Comparison of ENCODE assay signal across 11 cellular contexts in genomic region chr7:23246540-23246939, GRCh38. TPM values are rescaled to one million over a fixed set of nuclear protein-coding genes. Genes with fewer than 3 reads are reported as not detected.
DNase-seq lines count a peak whose midpoint lies in the region; ATAC-seq and TF ChIP-seq lines count a peak whose summit lies in the region.
"Had no signal": no experiment of that assay in that cellular context is flagged by ENCODE, and none has a peak within 500 bp of the region (broad histone marks: within the 10 kb centered on the region; RNA-seq: fewer than 3 reads in every experiment).

TSS of gene GPNMB (plus strand) at chr7:23246775. CDS start at chr7:23246858, 83 bp downstream.

- H3K9me3 ChIP-seq in endodermal cell (ENCODE audit: control insufficient read depth, low read length) (peaks cover 6% of the 10 kb centered on the region), mononuclear cell (ENCODE audit: low read depth, low read length) (no peaks in the 10 kb centered on the region), uterus (no peaks in the 10 kb centered on the region)

- intact Hi-C loops in uterus (cut with DNase I; ENCODE audit: low total_unique reads), result no loop called here

- no peaks in the 10 kb centered on the region for H3K36me3 ChIP-seq in endodermal cell (ENCODE audit: control insufficient read depth, insufficient read depth, low read length)
- no peaks in the 10 kb centered on the region for H3K36me3 ChIP-seq in uterus

- TF ChIP-seq POLR2A in uterus (IDR thresholded peaks at IDR 0.05), result peak; percentile 17 to 32

- peaks cover 49% of the 10 kb centered on the region for H3K27me3 Mint-ChIP-seq in endodermal cell (ENCODE audit: insufficient read depth)

- peaks cover 5% of the 10 kb centered on the region for H3K9me3 Mint-ChIP-seq in endodermal cell

- WGBS in endodermal cell (ENCODE audit: insufficient coverage in 1 of 2, insufficient read length in 1 of 2), 2 experiments, result 84 to 87% methylated on average over 4 to 7 of the region's 7 CpGs

- peaks cover 7% of the 10 kb centered on the region for H3K4me1 Mint-ChIP-seq in endodermal cell

- no peak within 1 kb of the TSS for H3K9ac ChIP-seq in endodermal cell (ENCODE audit: extremely low read depth, low read length, poor library complexity, severe bottlenecking)

- H3K27me3 ChIP-seq in endodermal cell (ENCODE audit: control insufficient read depth, insufficient read depth, low read length, poor library complexity, severe bottlenecking) (peaks cover 9% of the 10 kb centered on the region), mononuclear cell (ENCODE audit: insufficient read depth, low read length) (peaks cover 15% of the 10 kb centered on the region), uterus (no peaks in the 10 kb centered on the region)

- no peak within 1 kb of the TSS for H3K27ac Mint-ChIP-seq in endodermal cell
- H3K27ac Mint-ChIP-seq: activated naive CD4-positive, alpha-beta T cell treated with anti-CD3 and anti-CD28 coated beads, Interleukin-2, amount 50 U/mL, for 24 hours; CD4-positive, CD25-positive, alpha-beta regulatory T cell had no signal

- no peak within 1 kb of the TSS for H3K27ac ChIP-seq in endodermal cell (ENCODE audit: low read depth, low read length)
- peak within 1 kb of the TSS; percentile 84 to 91 for H3K27ac ChIP-seq in uterus

- no peak within 1 kb of the TSS for H3K4me3 ChIP-seq in endodermal cell (ENCODE audit: low read length)
- H3K4me3 ChIP-seq in mononuclear cell (ENCODE audit: low read length), result peak within 1 kb of the TSS; percentile 38
- H3K4me3 ChIP-seq in uterus, result peak within 1 kb of the TSS; percentile 46 to 54

- no peak for ATAC-seq in GM19452 (IDR thresholded peaks at IDR 0.05; ENCODE audit: unreplicated experiment)

- TF ChIP-seq CTCF in endodermal cell (conservative IDR thresholded peaks at IDR 0.05) (no peak), uterus (IDR thresholded peaks at IDR 0.05) (no peak)

- H3K4me3 Mint-ChIP-seq in endodermal cell, result peak within 1 kb of the TSS; percentile 58
- H3K4me3 Mint-ChIP-seq: activated naive CD4-positive, alpha-beta T cell treated with anti-CD3 and anti-CD28 coated beads, Interleukin-2, amount 50 U/mL, for 24 hours; CD4-positive, CD25-positive, alpha-beta regulatory T cell had no signal

- no peaks in the 10 kb centered on the region for H3K4me1 ChIP-seq in endodermal cell (ENCODE audit: control insufficient read depth, insufficient read depth, low read length)
- peaks cover 19% of the 10 kb centered on the region for H3K4me1 ChIP-seq in mononuclear cell (ENCODE audit: insufficient read depth, low read length)
- H3K4me1 ChIP-seq in uterus, result peaks cover 0 to 8% of the 10 kb centered on the region in 2 donors

- no peaks in the 10 kb centered on the region for H3K36me3 Mint-ChIP-seq in endodermal cell (ENCODE audit: low read depth)
- H3K36me3 Mint-ChIP-seq: activated naive CD4-positive, alpha-beta T cell treated with anti-CD3 and anti-CD28 coated beads, Interleukin-2, amount 50 U/mL, for 24 hours; CD4-positive, CD25-positive, alpha-beta regulatory T cell had no signal

- DNase-seq in SIG-M5 treated with dmso at 0.1 percent for 504 hours (lab: John Stamatoyannopoulos, UW; ENCODE audit: unreplicated experiment) (peak; percentile 39), SIG-M5 (lab: John Stamatoyannopoulos, UW) (no peak), endodermal cell (no peak), uterus (peak; percentile 63 to 77), DMS79 (lab: John Stamatoyannopoulos, UW) (no peak)
- no peak for DNase-seq in stimulated activated CD8-positive, alpha-beta memory T cell treated with anti-CD3 and anti-CD28 coated beads, Interleukin-4, amount 100 ng/mL, for 48 hours
- DNase-seq: CD4-positive, CD25-positive, alpha-beta regulatory T cell had no signal

RNA-seq across cellular contexts. Expression of gene GPNMB, which starts in this region (rescaled TPM):
- total RNA-seq in endodermal cell, result 1 to 10 TPM in 1 of 2 donors, under 1 TPM in 1; 0.99 to 1.1 TPM
- polyA plus RNA-seq in endodermal cell (2013, experiment 1 of 2), result 0.07 TPM
- 0.29 TPM for polyA plus RNA-seq in endodermal cell (2013, experiment 2 of 2)
- total RNA-seq in mononuclear cell, result 1.5 TPM
- 100 to 1,000 TPM in 2 of 4 donors, 10 to 100 TPM in 2; 42.5 to 127 (median 93.7) TPM for total RNA-seq in uterus
- total RNA-seq: CD4-positive, CD25-positive, alpha-beta regulatory T cell had no signal
- polyA plus RNA-seq: IgD-negative memory B cell had no signal

Comparison
In these comparisons a context has a peak if more than half of its experiments do, and no peak if none do; other contexts are left out.
1. RNA of gene GPNMB (total RNA-seq): 42.5 to 127 TPM in uterus; 1.5 TPM in mononuclear cell (single experiment) and 0.99 to 1.1 TPM in endodermal cell; every median in the first group is over 10 times any median in the second.
2. DNase-seq: peak in SIG-M5 treated with dmso at 0.1 percent for 504 hours (single experiment) and uterus (2 of 2); none in SIG-M5 (single experiment), endodermal cell (single experiment), DMS79 (single experiment) and stimulated activated CD8-positive, alpha-beta memory T cell treated with anti-CD3 and anti-CD28 coated beads, Interleukin-4, amount 100 ng/mL, for 48 hours (single experiment).